8 cellular contexts compared by ENCODE assay signal in genomic region chr15:51403072-51403878, GRCh38.
DNase-seq lines count a peak whose midpoint lies in the region; ATAC-seq and TF ChIP-seq lines count a peak whose summit lies in the region.

No MANE protein-coding gene starts in this region.

- no peaks in the 10 kb centered on the region for H4K20me1 ChIP-seq in SK-N-SH (ENCODE audit: insufficient read depth)

- H3F3A ChIP-seq in SK-N-SH (replicated peaks; ENCODE audit: insufficient read depth), result no peaks in the 10 kb centered on the region

- peak; percentile 76 for TF ChIP-seq RAD21 in SK-N-SH (IDR thresholded peaks at IDR 0.05; ENCODE audit: low read length)

- 51% methylated on average over 7 of the region's 8 CpGs for WGBS in SK-N-SH (ENCODE audit: low lambda C conversion rate)
- WGBS in tibial nerve, 2 donors, result 61 to 63% methylated on average over 8 of the region's 8 CpGs

- H3K27me3 ChIP-seq in SK-N-SH (ENCODE audit: insufficient read depth), result peaks cover 11% of the 10 kb centered on the region; the same call in 1 of the 2 replicates
- H3K27me3 ChIP-seq in tibial nerve, result no peaks in the 10 kb centered on the region

- no peaks in the 10 kb centered on the region for H3K36me3 ChIP-seq in SK-N-SH (replicated peaks in 1 of 2; ENCODE audit: control insufficient read depth in 1 of 2, insufficient read depth in 2 of 2, low read length in 1 of 2)
- peaks cover 0 to 7% (median 0%) of the 10 kb centered on the region in 3 donors for H3K36me3 ChIP-seq in tibial nerve

- no peaks in the 10 kb centered on the region for H3K79me2 ChIP-seq in SK-N-SH (ENCODE audit: insufficient read depth)

- H3K4me1 ChIP-seq in SK-N-SH (ENCODE audit: control insufficient read depth in 1 of 2, insufficient read depth in 2 of 2, low read depth in 1 of 2, low read length in 1 of 2), result no peaks in the 10 kb centered on the region
- H3K4me1 ChIP-seq in tibial nerve, result peaks cover 0 to 4% (median 0%) of the 10 kb centered on the region in 4 donors

- H3K9me3 ChIP-seq in SK-N-SH, result no peaks in the 10 kb centered on the region
- H3K9me3 ChIP-seq in tibial nerve, result no peaks in the 10 kb centered on the region

- no peak overlapping the region for H3K9ac ChIP-seq in SK-N-SH

- peak; percentile 10 for DNase-seq in AG09319 (ENCODE audit: extremely low read depth, low read depth)
- peak; percentile 27 for DNase-seq in HEK293T (ENCODE audit: extremely low spot score)
- DNase-seq in SK-N-SH, result peak; percentile 39
- peak; percentile 42 for DNase-seq in glomerular endothelial cell (ENCODE audit: extremely low read depth, low read depth, low spot score)
- DNase-seq in tibial nerve (ENCODE audit: low spot score in 2 of 2), result no peak
- DNase-seq in activated naive CD4-positive, alpha-beta T cell treated with anti-CD3 and anti-CD28 coated beads, Interleukin-2, amount 50 U/mL, for 16 hours, result no peak

- TF ChIP-seq EP300 in SK-N-SH (IDR thresholded peaks at IDR 0.05; ENCODE audit: borderline replicate concordance in 1 of 2, low read depth in 1 of 2, low read length in 1 of 2) (no peak), tibial nerve (IDR thresholded peaks at IDR 0.05) (no peak)

- no peak overlapping the region for H3K4me2 ChIP-seq in SK-N-SH

- no peak overlapping the region for H2AFZ ChIP-seq in SK-N-SH (ENCODE audit: low read depth)

- no peak for TF ChIP-seq POLR2A in tibial nerve (IDR thresholded peaks at IDR 0.05)

- TF ChIP-seq CTCF in AG09319 (IDR thresholded peaks at IDR 0.05; ENCODE audit: low read depth, low read length) (peak; percentile 72), SK-N-SH (IDR thresholded peaks at IDR 0.05) (peak; percentile 64), tibial nerve (IDR thresholded peaks at IDR 0.05) (peak; percentile 30 to 53 (median 43))

- H3K27ac ChIP-seq in SK-N-SH (ENCODE audit: low read depth in 2 of 2, low read length in 1 of 2) (no peak overlapping the region), tibial nerve (no peak overlapping the region)

- POLR2A ChIA-PET in HEK293T (lab: Yijun Ruan, JAX) (no interaction called here), SK-N-SH (lab: Yijun Ruan, JAX) (no interaction called here)

- ATAC-seq in HG03432 (IDR thresholded peaks at IDR 0.05; ENCODE audit: unreplicated experiment) (no peak), GM21717 (IDR thresholded peaks at IDR 0.05; ENCODE audit: unreplicated experiment) (no peak)

- CTCF ChIA-PET in HEK293T (lab: Yijun Ruan, JAX) (interaction anchor here (0.6 to 2.6 kb wide), 7 partner anchors 10 to 240 kb away, joined by 3 to 16 read pairs (median 4); no protein-coding TSS in a partner anchor), SK-N-SH (lab: Yijun Ruan, JAX) (interaction anchor here (0.7 to 10.9 kb wide), 37 partner anchors 8 to 584 kb away, joined by 3 to 110 read pairs (median 4); no protein-coding TSS in a partner anchor)

- no peak overlapping the region; a peak in 1 of 4 replicates for H3K4me3 ChIP-seq in SK-N-SH (ENCODE audit: low read depth in 2 of 2, low read length in 1 of 2)
- no peak overlapping the region for H3K4me3 ChIP-seq in tibial nerve

- H3K9me2 ChIP-seq in SK-N-SH, result no peaks in the 10 kb centered on the region

TF ChIP-seq in HEK293T, 16 proteins besides CTCF, POLR2A, EP300 and RAD21:
- no peak for TF ChIP-seq BHLHE40 (IDR thresholded peaks at IDR 0.05; ENCODE audit: borderline replicate concordance)
- TF ChIP-seq TARDBP (IDR thresholded peaks at IDR 0.05), result no peak
- no peak for TF ChIP-seq SP1 (IDR thresholded peaks at IDR 0.05)
- TF ChIP-seq SUZ12 (IDR thresholded peaks at IDR 0.05), result no peak
- TF ChIP-seq LEF1 (IDR thresholded peaks at IDR 0.05; ENCODE audit: borderline replicate concordance), result no peak
- no peak for TF ChIP-seq FOXM1 (IDR thresholded peaks at IDR 0.05; ENCODE audit: borderline replicate concordance)
- TF ChIP-seq, protein P1, sequence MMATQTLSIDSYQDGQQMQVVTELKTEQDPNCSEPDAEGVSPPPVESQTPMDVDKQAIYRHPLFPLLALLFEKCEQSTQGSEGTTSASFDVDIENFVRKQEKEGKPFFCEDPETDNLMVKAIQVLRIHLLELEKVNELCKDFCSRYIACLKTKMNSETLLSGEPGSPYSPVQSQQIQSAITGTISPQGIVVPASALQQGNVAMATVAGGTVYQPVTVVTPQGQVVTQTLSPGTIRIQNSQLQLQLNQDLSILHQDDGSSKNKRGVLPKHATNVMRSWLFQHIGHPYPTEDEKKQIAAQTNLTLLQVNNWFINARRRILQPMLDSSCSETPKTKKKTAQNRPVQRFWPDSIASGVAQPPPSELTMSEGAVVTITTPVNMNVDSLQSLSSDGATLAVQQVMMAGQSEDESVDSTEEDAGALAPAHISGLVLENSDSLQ (IDR thresholded peaks at IDR 0.05), result no peak
- TF ChIP-seq ARNT (IDR thresholded peaks at IDR 0.05), result no peak
- no peak for TF ChIP-seq FOXA1 (IDR thresholded peaks at IDR 0.05)
- TF ChIP-seq NFRKB (IDR thresholded peaks at IDR 0.05), result no peak
- no peak for TF ChIP-seq FOXK2 (IDR thresholded peaks at IDR 0.05)
- no peak for TF ChIP-seq CTBP1 (IDR thresholded peaks at IDR 0.05; ENCODE audit: borderline replicate concordance)
- TF ChIP-seq L3MBTL2 (conservative IDR thresholded peaks at IDR 0.05), result no peak
- TF ChIP-seq HDGF (IDR thresholded peaks at IDR 0.05; ENCODE audit: borderline replicate concordance), result no peak
- TF ChIP-seq ELF4 (IDR thresholded peaks at IDR 0.05), result no peak
- no peak for TF ChIP-seq ZNF384 (IDR thresholded peaks at IDR 0.05)

TF ChIP-seq in SK-N-SH, 30 proteins besides CTCF, POLR2A, EP300 and RAD21:
- TF ChIP-seq RFX5 (IDR thresholded peaks at IDR 0.05; ENCODE audit: low read length), result no peak
- no peak for TF ChIP-seq REST (IDR thresholded peaks at IDR 0.05; ENCODE audit: low read depth, low read length)
- no peak for TF ChIP-seq NFIC (IDR thresholded peaks at IDR 0.05; ENCODE audit: borderline replicate concordance)
- TF ChIP-seq FOXM1 (IDR thresholded peaks at IDR 0.05; ENCODE audit: low read depth), result no peak
- no peak for TF ChIP-seq MAX (IDR thresholded peaks at IDR 0.05; ENCODE audit: low read depth)
- peak; percentile 60 for TF ChIP-seq SMC3 (IDR thresholded peaks at IDR 0.05; ENCODE audit: low read depth, low read length)
TF ChIP-seq in SK-N-SH: peak in this region for 1.

Comparison
In these comparisons a context has a peak if more than half of its experiments do, and no peak if none do; other contexts are left out.
1. DNase-seq: peak in AG09319 (single experiment), HEK293T (single experiment), SK-N-SH (single experiment) and glomerular endothelial cell (single experiment); none in tibial nerve (0 of 2) and activated naive CD4-positive, alpha-beta T cell treated with anti-CD3 and anti-CD28 coated beads, Interleukin-2, amount 50 U/mL, for 16 hours (single experiment).
2. Peak in every context shown above with its lines, with median percentiles within 50 percentile points of each other: CTCF ChIP-seq.